Comparison of ENCODE assay signal across 19 cellular contexts in the genomic region with DNA sequence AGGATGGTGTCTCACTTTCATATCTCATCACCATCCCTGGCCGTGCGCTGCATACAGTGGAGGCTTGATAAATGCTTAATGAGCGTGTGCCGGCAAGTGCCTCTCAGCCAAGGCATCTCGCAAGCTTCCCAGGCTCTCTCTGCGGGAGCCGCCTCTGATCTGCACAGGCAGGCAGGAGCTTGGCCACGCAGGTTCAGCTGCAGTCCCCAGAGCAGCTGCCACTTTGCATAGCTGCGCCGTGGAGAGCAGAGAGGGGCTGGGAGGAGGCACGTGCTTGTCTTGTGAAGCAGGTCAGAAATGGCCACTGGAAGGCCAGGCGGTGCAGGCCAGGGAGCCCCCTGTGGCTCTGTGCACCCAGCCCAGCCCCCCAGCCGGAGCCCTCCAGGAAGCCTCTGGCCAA.
DNase-seq lines count a peak whose midpoint lies in the region; ATAC-seq and TF ChIP-seq lines count a peak whose summit lies in the region.
"Had no signal": no experiment of that assay in that cellular context is flagged by ENCODE, and none has a peak within 500 bp of the region (broad histone marks: within the 10 kb centered on the region; RNA-seq: fewer than 3 reads in every experiment).

No MANE protein-coding gene starts in this region.

- intact Hi-C loops in dorsolateral prefrontal cortex (cut with DNase I) = no loop called here

- no peak overlapping the region for H3K27ac ChIP-seq in Karpas-422 (ENCODE audit: low read length)
- H3K27ac ChIP-seq in dorsolateral prefrontal cortex = peak overlapping the region in 16 of 59 donors; percentile 5 to 91 (median 54)
- H3K27ac ChIP-seq: body of pancreas, heart right ventricle, ovary, SJSA1 had no signal

- H3K9ac ChIP-seq in Karpas-422 (ENCODE audit: low read length) = no peak overlapping the region

- H3K36me3 ChIP-seq in Karpas-422 (ENCODE audit: insufficient read depth, low read length) = no peaks in the 10 kb centered on the region
- H3K36me3 ChIP-seq: heart right ventricle, ovary, SJSA1 had no signal

- TF ChIP-seq CTCF in dorsolateral prefrontal cortex (IDR thresholded peaks at IDR 0.05 in 54 of 56, conservative IDR thresholded peaks at IDR 0.05 in 2 of 56; ENCODE audit: low read depth in 1 of 56, partially characterized antibody in 56 of 56) = no peak

- ATAC-seq in GM18907 (IDR thresholded peaks at IDR 0.05; ENCODE audit: unreplicated experiment) = no peak
- ATAC-seq: body of pancreas; stimulated activated memory B cell treated with anti-CD40 and anti-IgM and Interleukin-4, amounts not matched to agents 10 μg/mL and 1 μg/mL and 100 μg/mL, for 72 hours had no signal

- H3K79me2 ChIP-seq in Karpas-422 (ENCODE audit: low read length) = no peaks in the 10 kb centered on the region

- H3K4me3 ChIP-seq in Karpas-422 (ENCODE audit: low read length) (no peak overlapping the region), dorsolateral prefrontal cortex (peak overlapping the region in 4 of 59 donors; percentile 5 to 27 (median 20))
- H3K4me3 ChIP-seq: body of pancreas, heart right ventricle, ovary, SJSA1 had no signal

- no peaks in the 10 kb centered on the region for H3K27me3 ChIP-seq in Karpas-422 (ENCODE audit: low read length)
- H3K27me3 ChIP-seq in dorsolateral prefrontal cortex = no peaks in the 10 kb centered on the region
- H3K27me3 ChIP-seq: body of pancreas, ovary had no signal

- peak overlapping the region; percentile 29 for H3K4me2 ChIP-seq in Karpas-422 (ENCODE audit: low read depth, low read length, poor library complexity, severe bottlenecking)

- no peaks in the 10 kb centered on the region for H3K9me3 ChIP-seq in Karpas-422 (ENCODE audit: low read length)
- H3K9me3 ChIP-seq: body of pancreas, heart right ventricle, ovary, SJSA1 had no signal

- H3K9me2 ChIP-seq in Karpas-422 (replicated peaks; ENCODE audit: insufficient read depth, low read length) = no peaks in the 10 kb centered on the region

- H4K20me1 ChIP-seq in Karpas-422 (ENCODE audit: insufficient read depth, low read depth, low read length) = peaks cover 19% of the 10 kb centered on the region; the same call in 1 of the 2 replicates

- peak; percentile 35 to 76 for DNase-seq in NCI-H187 (lab: John Stamatoyannopoulos, UW)
- no peak for DNase-seq in NCI-H187 treated with DMSO at 0.1 percent for 48 hours (lab: John Stamatoyannopoulos, UW)
- DNase-seq in Karpas-422 = peak; percentile 70
- peak in 7 of 10 donors; percentile 32 to 69 (median 61) for DNase-seq in dorsolateral prefrontal cortex
- DNase-seq in pons (ENCODE audit: low spot score) = peak; percentile 6
- DNase-seq in NK-92 (lab: John Stamatoyannopoulos, UW; ENCODE audit: unreplicated experiment) = no peak
- no peak for DNase-seq in NCI-H1048 (lab: John Stamatoyannopoulos, UW)
- DNase-seq: activated CD8-positive, alpha-beta memory T cell treated with anti-CD3 and anti-CD28 coated beads, Interleukin-2, amount 50 U/mL, for 48 hours; activated naive CD4-positive, alpha-beta T cell treated with Interleukin-2 at 50 U/mL for 16 hours; body of pancreas; effector CD4-positive, alpha-beta T cell; heart right ventricle; midbrain; MV-4-11; ovary; trophoblast cell had no signal

- peaks cover 17% of the 10 kb centered on the region for H3K4me1 ChIP-seq in Karpas-422 (ENCODE audit: low read length)
- H3K4me1 ChIP-seq: body of pancreas, SJSA1 had no signal

- H2AFZ ChIP-seq in Karpas-422 (ENCODE audit: low read length) = no peak overlapping the region

Comparison
In these comparisons a context has a peak if more than half of its experiments do, and no peak if none do; other contexts are left out.
1. DNase-seq: peak in NCI-H187 (2 of 2), Karpas-422 (single experiment), dorsolateral prefrontal cortex (7 of 10) and pons (single experiment); none in NCI-H187 treated with DMSO at 0.1 percent for 48 hours (single experiment), NK-92 (single experiment) and NCI-H1048 (single experiment).